ENCODE assay signal across 17 cellular contexts in the genomic region with DNA sequence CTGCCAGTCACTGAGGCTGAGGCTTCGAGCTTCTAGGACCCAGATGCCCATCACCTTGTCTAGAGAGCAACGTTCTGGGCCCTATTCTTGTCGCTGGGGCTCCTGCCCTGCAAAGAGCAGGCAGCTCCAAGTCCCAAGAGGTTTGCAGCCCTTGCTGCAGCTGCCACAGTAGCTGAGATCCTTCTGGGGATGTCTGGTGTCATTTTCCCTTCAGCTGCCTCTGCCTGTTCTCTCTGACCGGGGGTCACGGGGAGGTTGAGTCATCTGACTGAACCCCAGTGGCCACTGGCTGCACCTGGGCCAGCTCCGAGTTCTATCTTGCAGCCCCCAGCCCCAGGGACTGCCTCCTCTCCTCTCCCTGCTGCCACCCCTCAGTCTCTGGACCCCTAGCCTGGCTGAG. TPM values are rescaled to one million over a fixed set of nuclear protein-coding genes. Genes with fewer than 3 reads are reported as not detected.
"Had no signal": no experiment of that assay in that cellular context is flagged by ENCODE, and none has a peak within 500 bp of the region (broad histone marks: within the 10 kb centered on the region; RNA-seq: fewer than 3 reads in every experiment).

No MANE protein-coding gene starts in this region.

- H3K27ac ChIP-seq: cardiac muscle cell, esophagus muscularis mucosa, ovary, thyroid gland had no signal

- H3K9me3 ChIP-seq: esophagus muscularis mucosa, ovary, thyroid gland had no signal

- H3K27ac Mint-ChIP-seq: activated CD4-positive, alpha-beta memory T cell treated with anti-CD3 and anti-CD28 coated beads, Interleukin-2, amount 10 ng/mL, durations not matched to agents 7 days and 5 days; activated CD8-positive, alpha-beta memory T cell treated with anti-CD3 and anti-CD28 coated beads, Interleukin-2, amount 10 ng/mL, durations not matched to agents 7 days and 5 days; activated naive CD8-positive, alpha-beta T cell; dendritic cell treated with granulocyte-macrophage colony-stimulating factor and Interleukin-4, amounts not matched to agents 40 ng/mL and 50 ng/mL, for 4 days; memory B cell; naive B cell; stimulated activated naive B cell treated with anti-CD40 and anti-IgM and Interleukin-4, amounts not matched to agents 10 μg/mL and 1 μg/mL and 100 μg/mL, for 72 hours had no signal

- H3K27me3 ChIP-seq: ovary, thyroid gland had no signal

- H3K36me3 Mint-ChIP-seq: activated CD8-positive, alpha-beta memory T cell treated with anti-CD3 and anti-CD28 coated beads, Interleukin-2, amount 10 ng/mL, durations not matched to agents 7 days and 5 days; activated naive CD8-positive, alpha-beta T cell; memory B cell; stimulated activated naive B cell treated with anti-CD40 and anti-IgM and Interleukin-4, amounts not matched to agents 10 μg/mL and 1 μg/mL and 100 μg/mL, for 72 hours had no signal

- H3K36me3 ChIP-seq: cardiac muscle cell, esophagus muscularis mucosa, ovary, thyroid gland had no signal

- H3K4me3 Mint-ChIP-seq: activated CD4-positive, alpha-beta memory T cell treated with anti-CD3 and anti-CD28 coated beads, Interleukin-2, amount 10 ng/mL, durations not matched to agents 7 days and 5 days; activated CD8-positive, alpha-beta memory T cell treated with anti-CD3 and anti-CD28 coated beads, Interleukin-2, amount 10 ng/mL, durations not matched to agents 7 days and 5 days; activated naive CD8-positive, alpha-beta T cell; dendritic cell treated with granulocyte-macrophage colony-stimulating factor and Interleukin-4, amounts not matched to agents 40 ng/mL and 50 ng/mL, for 4 days; memory B cell; naive B cell; stimulated activated naive B cell treated with anti-CD40 and anti-IgM and Interleukin-4, amounts not matched to agents 10 μg/mL and 1 μg/mL and 100 μg/mL, for 72 hours had no signal

- DNase-seq: activated CD4-positive, alpha-beta memory T cell treated with anti-CD3 and anti-CD28 coated beads, Interleukin-2, amount 10 ng/mL, durations not matched to agents 7 days and 5 days; activated CD4-positive, alpha-beta T cell treated with anti-CD3 and anti-CD28 coated beads for 48 hours; activated CD4-positive, CD25-positive, alpha-beta regulatory T cell; activated CD8-positive, alpha-beta memory T cell treated with anti-CD3 and anti-CD28 coated beads, Interleukin-2, amount 10 ng/mL, durations not matched to agents 7 days and 5 days; amniotic stem cell; effector CD8-positive, alpha-beta T cell; naive B cell; ovary; stimulated activated naive B cell treated with anti-CD40 and anti-IgM and Interleukin-4, amounts not matched to agents 10 μg/mL and 1 μg/mL and 100 μg/mL, for 72 hours; T-helper 9 cell; thyroid gland had no signal

- H3K4me3 ChIP-seq: cardiac muscle cell, esophagus muscularis mucosa, ovary, thyroid gland had no signal

- ATAC-seq: activated CD8-positive, alpha-beta memory T cell treated with anti-CD3 and anti-CD28 coated beads, Interleukin-2, amount 10 ng/mL, durations not matched to agents 7 days and 5 days; sciatic nerve; stimulated activated naive B cell treated with anti-CD40 and anti-IgM and Interleukin-4, amounts not matched to agents 10 μg/mL and 1 μg/mL and 100 μg/mL, for 72 hours had no signal

- H3K4me1 Mint-ChIP-seq: activated CD4-positive, alpha-beta memory T cell treated with anti-CD3 and anti-CD28 coated beads, Interleukin-2, amount 10 ng/mL, durations not matched to agents 7 days and 5 days; activated CD8-positive, alpha-beta memory T cell treated with anti-CD3 and anti-CD28 coated beads, Interleukin-2, amount 10 ng/mL, durations not matched to agents 7 days and 5 days; memory B cell had no signal

- H3K9me3 Mint-ChIP-seq: activated CD4-positive, alpha-beta memory T cell treated with anti-CD3 and anti-CD28 coated beads, Interleukin-2, amount 10 ng/mL, durations not matched to agents 7 days and 5 days; dendritic cell treated with granulocyte-macrophage colony-stimulating factor and Interleukin-4, amounts not matched to agents 40 ng/mL and 50 ng/mL, for 4 days; memory B cell; naive B cell; stimulated activated naive B cell treated with anti-CD40 and anti-IgM and Interleukin-4, amounts not matched to agents 10 μg/mL and 1 μg/mL and 100 μg/mL, for 72 hours had no signal

RNA-seq across cellular contexts. Expression of gene WSCD1, which starts 4.9 kb away (rescaled TPM):
- total RNA-seq: activated CD4-positive, alpha-beta memory T cell treated with anti-CD3 and anti-CD28 coated beads, Interleukin-2, amount 10 ng/mL, durations not matched to agents 7 days and 5 days had no signal
